ENCODE assay signal across 8 cellular contexts in the genomic region with DNA sequence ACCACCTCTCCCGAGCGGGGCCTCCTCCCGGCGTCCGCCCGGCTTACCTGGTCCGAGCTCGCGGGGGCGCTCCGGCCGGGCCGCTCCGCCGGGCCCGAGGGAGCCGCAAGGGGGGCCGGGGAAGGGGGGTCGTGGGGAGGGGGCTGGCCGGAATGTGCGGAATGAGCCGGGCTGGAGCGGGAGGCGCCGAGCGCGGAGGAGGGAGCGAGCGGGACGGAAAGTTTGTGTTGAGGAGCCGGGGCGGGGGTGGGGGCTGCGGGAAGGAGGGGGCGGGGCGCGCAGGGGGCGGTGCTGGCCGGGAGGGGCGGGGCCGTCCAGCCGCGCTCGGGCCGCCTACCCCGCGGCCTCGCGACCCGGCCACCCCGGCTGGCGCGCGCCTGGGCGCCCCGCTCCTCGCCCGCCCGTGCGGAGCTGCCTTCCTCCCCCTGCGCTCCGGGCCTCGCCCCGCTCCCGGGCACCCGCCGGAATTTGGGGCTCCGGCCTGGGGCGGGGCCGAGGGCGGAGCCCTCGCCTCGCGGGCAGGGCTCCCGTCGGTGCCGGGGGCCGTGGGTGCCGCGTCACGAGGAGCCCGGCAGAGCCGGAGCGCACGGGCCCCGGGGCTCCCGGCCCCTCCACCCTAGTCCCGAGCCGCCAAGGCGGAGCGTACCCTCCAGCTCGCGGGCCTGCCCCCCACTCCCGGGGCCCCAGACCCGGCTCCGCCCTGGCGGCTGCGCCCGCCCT. TPM values are rescaled to one million over a fixed set of nuclear protein-coding genes. Genes with fewer than 3 reads are reported as not detected.
DNase-seq lines count a peak whose midpoint lies in the region; ATAC-seq and TF ChIP-seq lines count a peak whose summit lies in the region.

TEAD3 (minus strand) TSS at position 229 of the 720 bp plus-strand sequence.

- H3K4me3 ChIP-seq in Caco-2 (ENCODE audit: low read depth, low read length): peak within 1 kb of the TSS; percentile 91
- H3K4me3 ChIP-seq in HFF-Myc (replicated peaks; ENCODE audit: low read depth, low read length): peak within 1 kb of the TSS; percentile 71
- H3K4me3 ChIP-seq in astrocyte of the spinal cord (ENCODE audit: low read depth, low read length): peak within 1 kb of the TSS; percentile 69
- peak within 1 kb of the TSS; percentile 73 for H3K4me3 ChIP-seq in iPS-18a (ENCODE audit: low read length)
- peak within 1 kb of the TSS; percentile 71 to 88 (median 80) for H3K4me3 ChIP-seq in skin epidermis

- no peaks in the 10 kb centered on the region for H3K27me3 ChIP-seq in Caco-2 (replicated peaks; ENCODE audit: control insufficient read depth, insufficient read depth, low read length)
- peaks cover 21% of the 10 kb centered on the region for H3K27me3 ChIP-seq in iPS-18a (ENCODE audit: control insufficient read depth, insufficient read depth, low read length)

- TF ChIP-seq CTCF in Caco-2 (IDR thresholded peaks at IDR 0.05; ENCODE audit: insufficient read depth in 1 of 2, low read depth in 1 of 2, low read length in 1 of 2, severe bottlenecking in 1 of 2, unreplicated experiment in 1 of 2): no peak
- no peak for TF ChIP-seq CTCF in HFF-Myc (IDR thresholded peaks at IDR 0.05; ENCODE audit: low read depth, low read length, missing control alignments)
- TF ChIP-seq CTCF in astrocyte of the spinal cord (IDR thresholded peaks at IDR 0.05; ENCODE audit: low read depth, low read length): peak; percentile 12

- H3K4me3 Mint-ChIP-seq in Caco-2 (ENCODE audit: unreplicated experiment) (peak within 1 kb of the TSS; percentile 90), T-cell (peak within 1 kb of the TSS; percentile 73 to 81 (median 74))

- H3K27ac Mint-ChIP-seq in Caco-2 (ENCODE audit: unreplicated experiment): peak within 1 kb of the TSS; percentile 84
- no peak within 1 kb of the TSS for H3K27ac Mint-ChIP-seq in T-cell

- H3K27ac ChIP-seq in iPS-18a (ENCODE audit: low read length) (peak within 1 kb of the TSS; percentile 61), skin epidermis (peak within 1 kb of the TSS; percentile 81 to 99 (median 97))

- in situ Hi-C loops in astrocyte of the spinal cord (cut with HindIII; ENCODE audit: low sequenced_read_pairs): no loop called here

- H3K36me3 ChIP-seq in Caco-2 (ENCODE audit: control insufficient read depth, insufficient read depth, low read length): no peaks in the 10 kb centered on the region; the same call in 1 of the 2 replicates
- no peaks in the 10 kb centered on the region for H3K36me3 ChIP-seq in iPS-18a (ENCODE audit: control insufficient read depth, low read depth, low read length)

- CTCF ChIA-PET in Caco-2 (lab: Charles Lee) (interaction anchor here (0.7 to 1.3 kb wide), 3 partner anchors 25 to 82 kb away, joined by 3 read pairs; partner anchors contain the start of gene RPL10A), T-cell (lab: Charles Lee) (interaction anchor here in 1 of 2 donors (0.7 kb wide), 1 partner anchor 168 kb away, joined by 5 read pairs; no protein-coding TSS in a partner anchor)

- H3K9me3 ChIP-seq in Caco-2 (no peaks in the 10 kb centered on the region), iPS-18a (ENCODE audit: control insufficient read depth, low read depth, low read length) (no peaks in the 10 kb centered on the region)

- peaks cover 49% of the 10 kb centered on the region for H3K4me1 ChIP-seq in Caco-2
- peaks cover 46% of the 10 kb centered on the region for H3K4me1 ChIP-seq in iPS-18a (ENCODE audit: control insufficient read depth, low read depth, low read length)

- H3K36me3 Mint-ChIP-seq in Caco-2 (ENCODE audit: insufficient read depth, unreplicated experiment) (peaks cover 7% of the 10 kb centered on the region), T-cell (no peaks in the 10 kb centered on the region)

- DNase-seq in Caco-2: peak; percentile 88 to 89
- no peak for DNase-seq in HFF-Myc (ENCODE audit: extremely low read depth, low read depth)
- peak in 22 of 34 experiments; percentile 7 to 63 (median 26) for DNase-seq in T-cell
- DNase-seq in astrocyte of the spinal cord (ENCODE audit: low read depth, low spot score): peak; percentile 47

- POLR2A ChIA-PET in Caco-2 (lab: Charles Lee): interaction anchor here (0.5 to 2.6 kb wide), 5 partner anchors 10 to 179 kb away, joined by 3 to 23 read pairs (median 5); no protein-coding TSS in a partner anchor
- POLR2A ChIA-PET in T-cell (lab: Charles Lee): interaction anchor here in 1 of 2 donors (0.5 to 0.6 kb wide), 2 partner anchors 10 kb away, joined by 3 to 13 read pairs; no protein-coding TSS in a partner anchor

- peaks cover 18% of the 10 kb centered on the region for H3K4me1 Mint-ChIP-seq in Caco-2 (ENCODE audit: low read depth, unreplicated experiment)
- H3K4me1 Mint-ChIP-seq in T-cell: peaks cover 17 to 22% (median 19%) of the 10 kb centered on the region in 3 donors

- ATAC-seq in T-cell (replicated peaks in 1 of 4): peak; percentile 76 to 78 (median 77)
- ATAC-seq in HG03460 (IDR thresholded peaks at IDR 0.05; ENCODE audit: unreplicated experiment): no peak
- no peak for ATAC-seq in HG02610 (IDR thresholded peaks at IDR 0.05; ENCODE audit: unreplicated experiment)

- H3K27me3 Mint-ChIP-seq in Caco-2 (ENCODE audit: insufficient read depth, unreplicated experiment) (no peaks in the 10 kb centered on the region), T-cell (peaks cover 0 to 20% of the 10 kb centered on the region in 2 donors)

- intact Hi-C loops in Caco-2 (cut with micrococcal nuclease; ENCODE audit: unreplicated experiment): loop anchor here (1.0 kb wide), 1 partner anchor 11 kb away; no protein-coding TSS in a partner anchor

- H3K9me3 Mint-ChIP-seq in Caco-2 (ENCODE audit: unreplicated experiment): no peaks in the 10 kb centered on the region
- no peaks in the 10 kb centered on the region for H3K9me3 Mint-ChIP-seq in T-cell

- BruUV-seq in Caco-2 (replicated peaks; lab: Mats Ljungman, UMichigan): no TSS peak

- peak within 1 kb of the TSS; percentile 91 for H3K9ac ChIP-seq in iPS-18a (ENCODE audit: low read length)

RNA-seq across cellular contexts. Expression of gene TEAD3, which starts in this region (rescaled TPM):
- total RNA-seq in Caco-2 (2022): 51.8 and 57.2 TPM in 2 replicates
- under 1 TPM in 3 of 5 donors, not detected in 2; 0.26 to 0.53 (median 0.41) TPM for total RNA-seq in T-cell

Comparison
In these comparisons a context has a peak if more than half of its experiments do, and no peak if none do; other contexts are left out.
1. RNA of gene TEAD3 (total RNA-seq): 51.8 to 57.2 TPM in Caco-2; 0.26 to 0.53 TPM in T-cell; every median in the first group is over 10 times any median in the second.
2. Peak in DNase-seq and ATAC-seq in T-cell; RNA of the gene not detected or under 1 TPM.
3. Peak in every context shown above with its lines, with median percentiles within 50 percentile points of each other: H3K4me3 ChIP-seq.